Comparison of ENCODE assay signal across 1 cellular context in the genomic region with DNA sequence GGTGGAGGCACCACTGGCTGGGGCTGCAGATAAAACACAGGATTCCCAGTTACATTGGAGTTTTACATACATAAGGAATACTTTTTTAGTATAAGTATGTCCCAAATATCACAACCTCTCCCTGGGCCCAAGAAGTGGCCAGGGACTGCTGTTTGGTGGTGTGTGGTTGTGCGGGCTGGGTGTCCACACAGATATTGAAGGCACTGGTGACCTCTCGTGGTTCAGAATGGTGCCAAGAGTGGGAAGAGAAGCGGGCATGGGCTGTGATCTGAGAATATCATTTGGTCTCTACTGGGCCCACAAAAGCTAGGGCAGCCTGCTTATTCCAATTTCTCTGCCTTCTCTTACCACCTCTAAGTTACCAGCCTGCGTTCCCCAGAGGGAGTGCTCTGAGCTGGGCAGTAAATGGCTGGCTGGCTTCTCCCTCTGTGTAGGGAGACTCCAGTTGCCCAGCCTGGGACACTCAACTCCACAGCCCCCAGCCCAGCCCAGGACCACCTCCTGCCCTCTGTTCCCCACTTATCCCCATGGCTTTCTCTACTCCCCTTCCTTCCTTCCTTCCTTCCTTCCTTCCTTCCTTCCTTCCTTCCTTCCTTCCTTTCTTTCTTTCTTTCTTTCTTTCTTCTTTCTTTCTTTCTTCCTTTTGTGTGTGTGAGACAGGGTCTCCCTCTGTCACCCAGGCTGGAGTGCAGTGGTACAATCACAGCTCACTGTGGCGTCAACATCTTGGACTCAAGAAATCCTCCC.
TF ChIP-seq lines count a peak whose summit lies in the region.

No MANE protein-coding gene starts in this region.

TF ChIP-seq in K562, 482 proteins besides CTCF, POLR2A, EP300 and RAD21:
- TF ChIP-seq TAF1 (IDR thresholded peaks at IDR 0.05; ENCODE audit: control insufficient read depth, extremely low read depth, insufficient read depth, low read length, severe bottlenecking) (no peak), ZNF644 (tag; IDR thresholded peaks at IDR 0.05; ENCODE audit: low read depth) (no peak)
- TF ChIP-seq, protein P1, sequence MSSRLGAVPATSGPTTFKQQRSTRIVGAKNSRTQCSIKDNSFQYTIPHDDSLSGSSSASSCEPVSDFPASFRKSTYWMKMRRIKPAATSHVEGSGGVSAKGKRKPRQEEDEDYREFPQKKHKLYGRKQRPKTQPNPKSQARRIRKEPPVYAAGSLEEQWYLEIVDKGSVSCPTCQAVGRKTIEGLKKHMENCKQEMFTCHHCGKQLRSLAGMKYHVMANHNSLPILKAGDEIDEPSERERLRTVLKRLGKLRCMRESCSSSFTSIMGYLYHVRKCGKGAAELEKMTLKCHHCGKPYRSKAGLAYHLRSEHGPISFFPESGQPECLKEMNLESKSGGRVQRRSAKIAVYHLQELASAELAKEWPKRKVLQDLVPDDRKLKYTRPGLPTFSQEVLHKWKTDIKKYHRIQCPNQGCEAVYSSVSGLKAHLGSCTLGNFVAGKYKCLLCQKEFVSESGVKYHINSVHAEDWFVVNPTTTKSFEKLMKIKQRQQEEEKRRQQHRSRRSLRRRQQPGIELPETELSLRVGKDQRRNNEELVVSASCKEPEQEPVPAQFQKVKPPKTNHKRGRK (tag; IDR thresholded peaks at IDR 0.05), result peak; percentile 59; the same call in 1 of the 2 replicates
- TF ChIP-seq, protein P2, sequence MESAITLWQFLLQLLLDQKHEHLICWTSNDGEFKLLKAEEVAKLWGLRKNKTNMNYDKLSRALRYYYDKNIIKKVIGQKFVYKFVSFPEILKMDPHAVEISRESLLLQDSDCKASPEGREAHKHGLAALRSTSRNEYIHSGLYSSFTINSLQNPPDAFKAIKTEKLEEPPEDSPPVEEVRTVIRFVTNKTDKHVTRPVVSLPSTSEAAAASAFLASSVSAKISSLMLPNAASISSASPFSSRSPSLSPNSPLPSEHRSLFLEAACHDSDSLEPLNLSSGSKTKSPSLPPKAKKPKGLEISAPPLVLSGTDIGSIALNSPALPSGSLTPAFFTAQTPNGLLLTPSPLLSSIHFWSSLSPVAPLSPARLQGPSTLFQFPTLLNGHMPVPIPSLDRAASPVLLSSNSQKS (CRISPR knock-in tag; IDR thresholded peaks at IDR 0.05), result no peak
TF ChIP-seq in K562: peak in this region for 1.
